Comparison of ENCODE assay signal across 23 cellular contexts in the genomic region with DNA sequence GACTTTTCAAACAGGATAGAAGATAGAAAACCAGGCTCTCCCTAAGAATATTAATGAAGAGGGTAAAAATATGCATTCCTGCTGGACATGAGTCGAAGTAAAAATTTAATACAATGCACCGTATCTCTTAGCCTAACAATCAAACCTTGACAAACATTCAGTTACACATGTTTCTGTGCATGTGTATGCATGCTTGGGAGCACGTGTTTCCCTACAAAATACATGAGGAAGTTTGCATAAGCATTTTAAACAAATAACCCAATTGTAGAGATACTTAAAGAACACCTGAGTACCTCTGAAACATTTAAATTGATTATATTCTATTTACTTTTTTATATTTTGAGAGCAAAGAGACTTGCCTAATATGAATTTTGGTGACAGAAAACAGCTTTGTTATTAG.
DNase-seq lines count a peak whose midpoint lies in the region; ATAC-seq, FAIRE-seq and TF ChIP-seq lines count a peak whose summit lies in the region.
"Had no signal": no experiment of that assay in that cellular context is flagged by ENCODE, and none has a peak within 500 bp of the region (broad histone marks: within the 10 kb centered on the region; RNA-seq: fewer than 3 reads in every experiment).

No MANE protein-coding gene starts in this region.

- intact Hi-C loops in HepG2 (cut with micrococcal nuclease; ENCODE audit: unreplicated experiment) (no loop called here), right lobe of liver (cut with DNase I) (no loop called here)

- no TSS peak for BruUV-seq in HepG2 (replicated peaks; lab: Mats Ljungman, UMichigan)

- in situ Hi-C loops in HepG2 (cut with HindIII; ENCODE audit: extremely low pct_ligation_motif_present, low pct_unique_long_range_greater_than_20kb), result no loop called here

- DNase-seq in DMS53 (lab: John Stamatoyannopoulos, UW) (peak; percentile 2), DMS53 treated with DMSO at 0.1 percent for 48 hours (lab: John Stamatoyannopoulos, UW; ENCODE audit: unreplicated experiment) (no peak), HepG2 (ENCODE audit: low spot score) (no peak), right lobe of liver (no peak), SK-N-MC (ENCODE audit: low read depth, low spot score) (no peak), epithelial cell of esophagus (ENCODE audit: low read depth) (peak; percentile 29), 8988T (no peak), NCI-H69 (lab: John Stamatoyannopoulos, UW) (no peak)
- DNase-seq: AML-193; Caco-2; Calu3; CD4-positive, alpha-beta T cell; CD8-positive, alpha-beta T cell; DMS79 treated with DMSO at 0.1 percent for 48 hours; GF-D8 had no signal

- no peak for TF ChIP-seq RAD21 in HepG2 (CRISPR knock-in tag; IDR thresholded peaks at IDR 0.05)

- no peaks in the 10 kb centered on the region for H3K79me2 ChIP-seq in HepG2 (ENCODE audit: insufficient read depth, low read length)

- no peak overlapping the region for H3K4me3 ChIP-seq in HepG2 (replicated peaks in 1 of 3; ENCODE audit: insufficient read depth in 1 of 3, low read depth in 2 of 3, low read length in 3 of 3)
- no peak overlapping the region for H3K4me3 ChIP-seq in right lobe of liver
- no peak overlapping the region for H3K4me3 ChIP-seq in SK-N-MC
- H3K4me3 ChIP-seq in epithelial cell of esophagus (ENCODE audit: low read length), result no peak overlapping the region
- H3K4me3 ChIP-seq: BLaER1 treated with 17β-estradiol and CSF1 and Interleukin-3, amounts not matched to agents 10 nM and 100 nM had no signal

- POLR2A ChIA-PET in HepG2 (lab: Yijun Ruan, JAX), result no interaction called here

- H2AFZ ChIP-seq in HepG2 (ENCODE audit: low read length), result no peak overlapping the region

- peaks cover 17% of the 10 kb centered on the region for H3K9me3 ChIP-seq in HepG2 (ENCODE audit: low read length)
- no peaks in the 10 kb centered on the region for H3K9me3 ChIP-seq in right lobe of liver
- H3K9me3 ChIP-seq in SK-N-MC (ENCODE audit: low read depth, low read length), result no peaks in the 10 kb centered on the region
- H3K9me3 ChIP-seq: Caco-2 had no signal

- no peak for FAIRE-seq in HepG2 (lab: Jason Lieb, UNC)
- FAIRE-seq: A204.1, D721Med, G401.6, GM12891, GM19239 had no signal

- H3K9ac ChIP-seq in HepG2 (ENCODE audit: insufficient read depth, low read depth, low read length), result no peak overlapping the region
- no peak overlapping the region for H3K9ac ChIP-seq in SK-N-MC (ENCODE audit: insufficient read length)
- H3K9ac ChIP-seq: BLaER1 treated with 17β-estradiol and CSF1 and Interleukin-3, amounts not matched to agents 10 nM and 100 nM had no signal

- no peak overlapping the region for H3K4me2 ChIP-seq in HepG2 (ENCODE audit: low read depth, low read length)
- H3K4me2 ChIP-seq: BLaER1 treated with 17β-estradiol and CSF1 and Interleukin-3, amounts not matched to agents 10 nM and 100 nM had no signal

- no peak overlapping the region for H3K27ac ChIP-seq in HepG2 (ENCODE audit: extremely low read length, insufficient read depth, low read length)
- H3K27ac ChIP-seq in right lobe of liver, result no peak overlapping the region
- H3K27ac ChIP-seq in SK-N-MC, result peak overlapping the region; percentile 85
- H3K27ac ChIP-seq: 22Rv1; BLaER1 treated with 17β-estradiol and CSF1 and Interleukin-3, amounts not matched to agents 10 nM and 100 nM; C4-2B had no signal

- CTCF ChIA-PET in HepG2 (lab: Yijun Ruan, JAX; ENCODE audit: low intra/inter-chr PET ratio, low total read pairs), result no interaction called here

- TF ChIP-seq CTCF in HepG2 (CRISPR knock-in tag; IDR thresholded peaks at IDR 0.05) (no peak), right lobe of liver (IDR thresholded peaks at IDR 0.05) (no peak), epithelial cell of esophagus (IDR thresholded peaks at IDR 0.05; ENCODE audit: insufficient read depth, low read depth, low read length, missing control alignments) (no peak)

- no peaks in the 10 kb centered on the region for H3K36me3 ChIP-seq in HepG2 (replicated peaks in 1 of 2; ENCODE audit: control insufficient read depth in 1 of 2, insufficient read depth in 2 of 2, low read length in 2 of 2)
- H3K36me3 ChIP-seq in right lobe of liver, result no peaks in the 10 kb centered on the region
- H3K36me3 ChIP-seq in SK-N-MC (ENCODE audit: insufficient read depth, low read length), result no peaks in the 10 kb centered on the region
- H3K36me3 ChIP-seq: BLaER1 treated with 17β-estradiol and CSF1 and Interleukin-3, amounts not matched to agents 10 nM and 100 nM had no signal

- no peaks in the 10 kb centered on the region for H3K27me3 ChIP-seq in HepG2 (ENCODE audit: control insufficient read depth in 1 of 2, insufficient read depth in 2 of 2, low read length in 2 of 2)
- H3K27me3 ChIP-seq in right lobe of liver, result peaks cover 0 to 5% of the 10 kb centered on the region in 2 donors
- H3K27me3 ChIP-seq: BLaER1 treated with 17β-estradiol and CSF1 and Interleukin-3, amounts not matched to agents 10 nM and 100 nM had no signal

- no peaks in the 10 kb centered on the region for H4K20me1 ChIP-seq in HepG2 (ENCODE audit: insufficient read depth, low read length)
- H4K20me1 ChIP-seq: BLaER1 treated with 17β-estradiol and CSF1 and Interleukin-3, amounts not matched to agents 10 nM and 100 nM had no signal

- no peak for ATAC-seq in HepG2
- ATAC-seq in right lobe of liver, result no peak
- ATAC-seq: CD8-positive, alpha-beta T cell had no signal

- no peaks in the 10 kb centered on the region for H3K4me1 ChIP-seq in HepG2 (ENCODE audit: insufficient read depth, low read length)
- no peaks in the 10 kb centered on the region for H3K4me1 ChIP-seq in right lobe of liver
- H3K4me1 ChIP-seq: BLaER1 treated with 17β-estradiol and CSF1 and Interleukin-3, amounts not matched to agents 10 nM and 100 nM; Caco-2 had no signal

- TF ChIP-seq POLR2A in HepG2 (IDR thresholded peaks at IDR 0.05; ENCODE audit: insufficient read depth in 1 of 2, low read depth in 2 of 2, low read length in 2 of 2) (no peak), right lobe of liver (IDR thresholded peaks at IDR 0.05) (no peak)

- 11% methylated on average over 3 of the region's 3 CpGs for WGBS in HepG2 (ENCODE audit: low lambda C conversion rate)
- 46% methylated on average over 3 of the region's 3 CpGs for WGBS in right lobe of liver (ENCODE audit: insufficient coverage, low coverage, low lambda C conversion rate, missing lambda C conversion rate)

- TF ChIP-seq EP300 in HepG2 (IDR thresholded peaks at IDR 0.05; ENCODE audit: low read depth in 2 of 2, low read length in 2 of 2) (no peak), HepG2 (CRISPR knock-in tag; IDR thresholded peaks at IDR 0.05; ENCODE audit: borderline replicate concordance) (no peak)

TF ChIP-seq in HepG2, 621 proteins besides CTCF, POLR2A, EP300 and RAD21:
- TF ChIP-seq, protein P1, sequence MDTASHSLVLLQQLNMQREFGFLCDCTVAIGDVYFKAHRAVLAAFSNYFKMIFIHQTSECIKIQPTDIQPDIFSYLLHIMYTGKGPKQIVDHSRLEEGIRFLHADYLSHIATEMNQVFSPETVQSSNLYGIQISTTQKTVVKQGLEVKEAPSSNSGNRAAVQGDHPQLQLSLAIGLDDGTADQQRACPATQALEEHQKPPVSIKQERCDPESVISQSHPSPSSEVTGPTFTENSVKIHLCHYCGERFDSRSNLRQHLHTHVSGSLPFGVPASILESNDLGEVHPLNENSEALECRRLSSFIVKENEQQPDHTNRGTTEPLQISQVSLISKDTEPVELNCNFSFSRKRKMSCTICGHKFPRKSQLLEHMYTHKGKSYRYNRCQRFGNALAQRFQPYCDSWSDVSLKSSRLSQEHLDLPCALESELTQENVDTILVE (CRISPR knock-in tag; IDR thresholded peaks at IDR 0.05), result no peak
- TF ChIP-seq TCF7 (IDR thresholded peaks at IDR 0.05; ENCODE audit: low read depth), result no peak
- TF ChIP-seq, protein P2, sequence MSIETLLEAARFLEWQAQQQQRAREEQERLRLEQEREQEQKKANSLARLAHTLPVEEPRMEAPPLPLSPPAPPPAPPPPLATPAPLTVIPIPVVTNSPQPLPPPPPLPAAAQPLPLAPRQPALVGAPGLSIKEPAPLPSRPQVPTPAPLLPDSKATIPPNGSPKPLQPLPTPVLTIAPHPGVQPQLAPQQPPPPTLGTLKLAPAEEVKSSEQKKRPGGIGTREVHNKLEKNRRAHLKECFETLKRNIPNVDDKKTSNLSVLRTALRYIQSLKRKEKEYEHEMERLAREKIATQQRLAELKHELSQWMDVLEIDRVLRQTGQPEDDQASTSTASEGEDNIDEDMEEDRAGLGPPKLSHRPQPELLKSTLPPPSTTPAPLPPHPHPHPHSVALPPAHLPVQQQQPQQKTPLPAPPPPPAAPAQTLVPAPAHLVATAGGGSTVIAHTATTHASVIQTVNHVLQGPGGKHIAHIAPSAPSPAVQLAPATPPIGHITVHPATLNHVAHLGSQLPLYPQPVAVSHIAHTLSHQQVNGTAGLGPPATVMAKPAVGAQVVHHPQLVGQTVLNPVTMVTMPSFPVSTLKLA (IDR thresholded peaks at IDR 0.05), result peak; percentile 95

Comparison
In these comparisons a context has a peak if more than half of its experiments do, and no peak if none do; other contexts are left out.
1. DNase-seq: peak in DMS53 (single experiment) and epithelial cell of esophagus (single experiment); none in DMS53 treated with DMSO at 0.1 percent for 48 hours (single experiment), HepG2 (single experiment), right lobe of liver (0 of 3), SK-N-MC (single experiment), 8988T (single experiment) and NCI-H69 (single experiment).